In genomic region chr3:115062009-115062408, GRCh38 we compare ENCODE assay signal across 12 cellular contexts.
DNase-seq lines count a peak whose midpoint lies in the region; ATAC-seq, FAIRE-seq and TF ChIP-seq lines count a peak whose summit lies in the region.
"Had no signal": no experiment of that assay in that cellular context is flagged by ENCODE, and none has a peak within 500 bp of the region (broad histone marks: within the 10 kb centered on the region; RNA-seq: fewer than 3 reads in every experiment).

No MANE protein-coding gene starts in this region.

- no peaks in the 10 kb centered on the region for H3K36me3 ChIP-seq in mesodermal cell (ENCODE audit: control insufficient read depth, insufficient read depth, low read length)
- H3K36me3 ChIP-seq in tibial nerve, result no peaks in the 10 kb centered on the region
- no peaks in the 10 kb centered on the region for H3K36me3 ChIP-seq in small intestine (ENCODE audit: control insufficient read depth in 2 of 2, insufficient read depth in 2 of 2, low read length in 2 of 2)
- no peaks in the 10 kb centered on the region for H3K36me3 ChIP-seq in MM.1S (replicated peaks; ENCODE audit: insufficient read depth, low read length)

- no peaks in the 10 kb centered on the region for H3F3A ChIP-seq in MM.1S (ENCODE audit: insufficient read depth, low read length)

- H3K4me1 ChIP-seq in mesodermal cell (ENCODE audit: control insufficient read depth, insufficient read depth, low read length, poor library complexity, severe bottlenecking) (peaks cover 6% of the 10 kb centered on the region), tibial nerve (peaks cover 0 to 36% (median 0%) of the 10 kb centered on the region in 4 donors), small intestine (ENCODE audit: control insufficient read depth in 2 of 2, insufficient read depth in 1 of 2, low read depth in 1 of 2, low read length in 1 of 2) (no peaks in the 10 kb centered on the region), MM.1S (ENCODE audit: low read length) (no peaks in the 10 kb centered on the region)

- H2AFZ ChIP-seq in MM.1S (ENCODE audit: low read length), result no peak overlapping the region

- no peak for TF ChIP-seq POLR2A in tibial nerve (IDR thresholded peaks at IDR 0.05)

- no peak for FAIRE-seq in small intestine (lab: Jason Lieb, UNC)
- FAIRE-seq: K562 had no signal

- H3K27ac ChIP-seq in mesodermal cell (ENCODE audit: low read depth, low read length, severe bottlenecking), result peak overlapping the region; percentile 12
- H3K27ac ChIP-seq in tibial nerve, result peak overlapping the region in 3 of 4 donors; percentile 21 to 73 (median 65)
- H3K27ac ChIP-seq in small intestine (ENCODE audit: low read depth in 1 of 2, low read length in 1 of 2), result no peak overlapping the region
- no peak overlapping the region for H3K27ac ChIP-seq in MM.1S (ENCODE audit: low read length)

- 88 to 95% methylated on average over 2 of the region's 2 CpGs for WGBS in mesodermal cell (ENCODE audit: insufficient coverage in 2 of 2), 2 experiments
- WGBS in tibial nerve, 2 donors, result 25 to 36% methylated on average over 2 of the region's 2 CpGs
- WGBS in small intestine, 3 donors, result 27 to 53% (median 40%) methylated on average over 2 of the region's 2 CpGs

- H3K4me3 ChIP-seq in mesodermal cell (ENCODE audit: extremely low read depth, insufficient read depth, low read length, poor library complexity, severe bottlenecking) (no peak overlapping the region), tibial nerve (no peak overlapping the region), small intestine (ENCODE audit: low read depth in 1 of 2, low read length in 2 of 2) (no peak overlapping the region), MM.1S (ENCODE audit: low read length) (no peak overlapping the region)
- H3K4me3 ChIP-seq: K562 had no signal

- H3K9ac ChIP-seq in MM.1S (ENCODE audit: low read length), result no peak overlapping the region

- no peaks in the 10 kb centered on the region for H3K27me3 ChIP-seq in tibial nerve
- H3K27me3 ChIP-seq in small intestine (ENCODE audit: control insufficient read depth in 2 of 2, insufficient read depth in 2 of 2, low read length in 2 of 2), result no peaks in the 10 kb centered on the region
- no peaks in the 10 kb centered on the region for H3K27me3 ChIP-seq in MM.1S (replicated peaks; ENCODE audit: insufficient read depth, low read length)

- H3K9me3 ChIP-seq in mesodermal cell (ENCODE audit: control insufficient read depth, low read length) (no peaks in the 10 kb centered on the region), tibial nerve (no peaks in the 10 kb centered on the region), small intestine (ENCODE audit: control insufficient read depth, low read depth) (no peaks in the 10 kb centered on the region), MM.1S (replicated peaks; ENCODE audit: insufficient read depth, low read length) (no peaks in the 10 kb centered on the region)

- no peaks in the 10 kb centered on the region for H4K20me1 ChIP-seq in MM.1S (ENCODE audit: insufficient read depth, low read length)

- no peak for ATAC-seq in GM21723 (IDR thresholded peaks at IDR 0.05; ENCODE audit: unreplicated experiment)
- ATAC-seq: K562 had no signal

- H3K9me2 ChIP-seq in MM.1S (replicated peaks; ENCODE audit: insufficient read depth, low read length), result no peaks in the 10 kb centered on the region

- DNase-seq in NCI-H2196 (lab: John Stamatoyannopoulos, UW; ENCODE audit: unreplicated experiment) (peak; percentile 30), NCI-H2196 treated with DMSO at 0.1 percent for 48 hours (lab: John Stamatoyannopoulos, UW; ENCODE audit: unreplicated experiment) (no peak), astrocyte of the hippocampus (ENCODE audit: low read depth, low spot score) (peak; percentile 67), tibial nerve (ENCODE audit: low spot score in 2 of 2) (no peak), small intestine (no peak), MM.1S (no peak)
- DNase-seq: 8988T; activated naive CD4-positive, alpha-beta T cell treated with anti-CD3 and anti-CD28 coated beads, Interleukin-2, amount 50 U/mL, for 16 hours; CD4-positive, alpha-beta memory T cell had no signal

- H3K4me2 ChIP-seq in MM.1S (ENCODE audit: low read depth, low read length), result no peak overlapping the region

- H3K79me2 ChIP-seq in MM.1S (ENCODE audit: low read length), result no peaks in the 10 kb centered on the region

- TF ChIP-seq EP300 in tibial nerve (IDR thresholded peaks at IDR 0.05), result peak in 1 of 2 donors; percentile 71

- no peak for TF ChIP-seq CTCF in tibial nerve (IDR thresholded peaks at IDR 0.05)
- no peak for TF ChIP-seq CTCF in MM.1S (IDR thresholded peaks at IDR 0.05; ENCODE audit: low read length)

Comparison
In these comparisons a context has a peak if more than half of its experiments do, and no peak if none do; other contexts are left out.
1. DNase-seq: peak in NCI-H2196 (single experiment) and astrocyte of the hippocampus (single experiment); none in NCI-H2196 treated with DMSO at 0.1 percent for 48 hours (single experiment), tibial nerve (0 of 2), small intestine (single experiment) and MM.1S (single experiment).
2. H3K27ac ChIP-seq: peak in mesodermal cell (single experiment) and tibial nerve (3 of 4); none in small intestine (0 of 2) and MM.1S (single experiment).